Comparison of ENCODE assay signal across 9 cellular contexts in the genomic region with DNA sequence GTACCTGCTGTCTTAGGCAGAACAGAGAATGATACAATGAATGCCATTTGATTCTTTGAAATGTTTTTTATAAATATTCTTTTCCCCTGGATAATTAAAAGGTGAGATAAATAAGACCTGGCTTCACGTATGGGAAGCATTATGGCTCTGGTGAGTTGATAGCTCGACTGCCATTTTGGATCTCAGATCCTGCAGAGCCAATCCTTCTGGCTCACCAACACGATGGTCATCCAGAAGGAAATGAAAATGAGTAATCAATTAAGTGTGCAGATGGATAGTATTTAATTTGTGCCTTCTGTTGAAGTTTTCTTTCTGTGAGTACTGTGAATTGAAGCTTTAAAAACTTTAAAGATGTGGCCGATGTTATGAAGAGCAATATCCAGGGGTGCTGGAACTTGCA. TPM values are rescaled to one million over a fixed set of nuclear protein-coding genes. Genes with fewer than 3 reads are reported as not detected.
A peak's percentile ranks its signal among the peaks of the same experiment; 100 is the strongest.
DNase-seq lines count a peak whose midpoint lies in the region; ATAC-seq and TF ChIP-seq lines count a peak whose summit lies in the region.
"Had no signal": no experiment of that assay in that cellular context is flagged by ENCODE, and none has a peak within 500 bp of the region (broad histone marks: within the 10 kb centered on the region; RNA-seq: fewer than 3 reads in every experiment).

No MANE protein-coding gene starts in this region.

- H3K36me3 ChIP-seq in PC-3 (ENCODE audit: low read depth, low read length): no peaks in the 10 kb centered on the region
- no peaks in the 10 kb centered on the region for H3K36me3 ChIP-seq in endocrine pancreas (ENCODE audit: control insufficient read depth, insufficient read depth, low read length)
- H3K36me3 ChIP-seq in psoas muscle (ENCODE audit: insufficient read depth in 1 of 2, low read depth in 1 of 2): no peaks in the 10 kb centered on the region

- DNase-seq in PC-3 (no peak), psoas muscle (no peak), ecto neural progenitor cell (ENCODE audit: low spot score) (no peak), ureter (ENCODE audit: low spot score) (no peak)
- DNase-seq: NCI-H2081; stimulated activated naive CD4-positive, alpha-beta T cell had no signal

- H4K20me1 ChIP-seq in PC-3 (ENCODE audit: low read length): 0 out of 2 replicates have a peak, but pooled peaks cover 4% of the 10 kb centered on the region

- POLR2A ChIA-PET in PC-3 (lab: Charles Lee; ENCODE audit: unreplicated experiment): no interaction called here

- TF ChIP-seq CTCF in PC-3 (conservative IDR thresholded peaks at IDR 0.05; ENCODE audit: low read depth, low read length): no peak
- no peak for TF ChIP-seq CTCF in psoas muscle (IDR thresholded peaks at IDR 0.05)

- no peak overlapping the region for H2AFZ ChIP-seq in PC-3 (ENCODE audit: low read length)

- no TSS peak for BruUV-seq in PC-3 (replicated peaks; lab: Mats Ljungman, UMichigan)

- no peaks in the 10 kb centered on the region for H3F3A ChIP-seq in PC-3 (ENCODE audit: low read length, unreplicated experiment)

- H3K4me3 ChIP-seq in GM08714 (ENCODE audit: low read length) (0 out of 2 replicates have a peak overlapping the region, but pooled peaks have one; percentile 21), PC-3 (ENCODE audit: low read length) (peak overlapping the region; percentile 97), endocrine pancreas (ENCODE audit: control insufficient read depth, insufficient read depth, low read length) (peak overlapping the region; percentile 100), psoas muscle (peak overlapping the region; percentile 80)

- no peaks in the 10 kb centered on the region for H3K9me2 ChIP-seq in PC-3 (replicated peaks; ENCODE audit: low read length)

- ATAC-seq in PC-3: no peak
- no peak for ATAC-seq in psoas muscle
- ATAC-seq in HG03457 (IDR thresholded peaks at IDR 0.05; ENCODE audit: unreplicated experiment): no peak

- CTCF ChIA-PET in PC-3 (lab: Charles Lee): no interaction called here

- H3K9me3 ChIP-seq in PC-3 (ENCODE audit: low read length) (no peaks in the 10 kb centered on the region), endocrine pancreas (ENCODE audit: control insufficient read depth, low read length) (no peaks in the 10 kb centered on the region), psoas muscle (no peaks in the 10 kb centered on the region)

- 53 to 63% (median 53%) methylated on average over 4 of the region's 4 CpGs for WGBS in psoas muscle, 3 donors

- peaks cover 43% of the 10 kb centered on the region for H3K4me1 ChIP-seq in PC-3 (ENCODE audit: insufficient read depth, low read length)
- peaks cover 17% of the 10 kb centered on the region for H3K4me1 ChIP-seq in endocrine pancreas (ENCODE audit: control insufficient read depth, insufficient read depth, low read length)
- H3K4me1 ChIP-seq in psoas muscle: peaks cover 86% of the 10 kb centered on the region

- H3K9ac ChIP-seq in PC-3 (ENCODE audit: low read length) (no peak overlapping the region), endocrine pancreas (ENCODE audit: control insufficient read depth, insufficient read depth, low read length) (no peak overlapping the region)

- H3K27me3 ChIP-seq in PC-3 (ENCODE audit: low read length) (no peaks in the 10 kb centered on the region), endocrine pancreas (ENCODE audit: control insufficient read depth, insufficient read depth, low read length) (no peaks in the 10 kb centered on the region), psoas muscle (ENCODE audit: insufficient read depth in 3 of 3, low read length in 2 of 3) (no peaks in the 10 kb centered on the region)

- H3K4me2 ChIP-seq in PC-3 (ENCODE audit: low read length): peak overlapping the region; percentile 93

- H3K79me2 ChIP-seq in PC-3 (ENCODE audit: low read length): peaks cover 76% of the 10 kb centered on the region

- intact Hi-C loops in PC-3 (cut with micrococcal nuclease): no loop called here
- intact Hi-C loops in psoas muscle (cut with DNase I): loop anchor here in 1 of 2 donors (10.0 kb wide), 1 partner anchor 94 kb away; no protein-coding TSS in a partner anchor

- H3K27ac ChIP-seq in PC-3 (ENCODE audit: low read length) (no peak overlapping the region), psoas muscle (peak overlapping the region; percentile 84)

RNA-seq across cellular contexts. Expression of a gene that starts 2.7 kb away (rescaled TPM):
- total RNA-seq in PC-3 (2014; rRNA removed) (15.1 and 21.3 TPM in 2 replicates), psoas muscle (10 to 100 TPM; 27.9 to 49.4 (median 32.6) TPM), ureter (63.3 TPM)
- 10 to 100 TPM in 1 of 3 donors, 1 to 10 TPM in 2; 2.2 to 17.4 (median 2.5) TPM for polyA plus RNA-seq in psoas muscle

Comparison
In these comparisons a context has a peak if more than half of its experiments do, and no peak if none do; other contexts are left out.
1. H3K4me3 ChIP-seq: peak in every context shown above with its lines; median percentile 100 in endocrine pancreas; 97 in PC-3; 80 in psoas muscle; 21 in GM08714.